Comparison of ENCODE assay signal across 21 cellular contexts in the genomic region with DNA sequence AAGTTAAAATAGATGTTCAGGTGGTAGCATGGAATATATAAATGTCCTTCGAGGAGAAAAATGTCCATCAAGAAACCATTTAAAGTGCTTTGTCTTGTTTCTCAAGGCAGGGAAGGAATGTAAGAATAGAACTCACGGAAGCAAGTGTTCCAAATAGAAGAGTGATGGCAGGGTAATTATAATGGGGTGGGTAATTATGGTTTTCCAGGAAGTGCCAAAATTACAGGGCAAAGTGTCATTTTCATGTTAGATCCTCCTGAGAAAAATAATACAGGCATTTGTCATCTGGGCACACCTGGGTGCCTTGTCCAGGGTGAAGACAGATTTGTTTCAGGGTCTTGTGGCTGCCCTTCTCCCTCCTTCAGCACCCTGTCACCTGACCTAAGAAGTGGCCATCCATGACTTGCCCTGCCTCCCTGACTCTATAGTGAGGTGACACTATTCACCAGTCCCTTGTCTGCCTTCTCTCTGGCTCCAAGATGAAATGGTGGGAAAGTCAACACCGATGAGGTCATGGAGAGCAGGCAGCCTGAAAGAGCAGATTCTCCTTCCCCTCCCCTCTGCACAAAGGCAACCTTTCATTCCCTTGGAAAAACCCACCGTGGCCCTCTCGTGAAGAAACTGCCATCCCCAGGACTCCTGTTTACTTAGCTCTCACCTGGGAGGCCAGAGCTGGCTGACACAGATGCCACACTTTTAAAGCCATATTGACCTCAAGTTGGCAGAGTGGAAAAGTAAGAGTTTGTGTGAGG. TPM values are rescaled to one million over a fixed set of nuclear protein-coding genes. Genes with fewer than 3 reads are reported as not detected.
A peak's percentile ranks its signal among the peaks of the same experiment; 100 is the strongest.
DNase-seq lines count a peak whose midpoint lies in the region; FAIRE-seq and TF ChIP-seq lines count a peak whose summit lies in the region.
"Had no signal": no experiment of that assay in that cellular context is flagged by ENCODE, and none has a peak within 500 bp of the region (broad histone marks: within the 10 kb centered on the region; RNA-seq: fewer than 3 reads in every experiment).

No MANE protein-coding gene starts in this region.

- no peak overlapping the region for H2BK5ac ChIP-seq in H1 (ENCODE audit: low read depth, low read length)

- H3K27me3 ChIP-seq in H1 (replicated peaks in 1 of 4; ENCODE audit: control insufficient read depth in 3 of 4, extremely low read depth in 1 of 4, insufficient read depth in 3 of 4, low read length in 3 of 4) (no peaks in the 10 kb centered on the region), osteoblast (ENCODE audit: insufficient read depth, low read length) (no peaks in the 10 kb centered on the region)
- H3K27me3 ChIP-seq: SJSA1 had no signal

- H3K27ac Mint-ChIP-seq in progenitor cell of endocrine pancreas = peak overlapping the region; percentile 97
- H3K27ac Mint-ChIP-seq: activated naive CD4-positive, alpha-beta T cell treated with anti-CD3 and anti-CD28 coated beads, Interleukin-2, amount 10 ng/mL, durations not matched to agents 7 days and 5 days; CD8-positive, alpha-beta T cell; stimulated activated naive B cell treated with anti-CD40 and anti-IgM and Interleukin-4, amounts not matched to agents 10 μg/mL and 1 μg/mL and 100 μg/mL, for 72 hours had no signal

- H2BK12ac ChIP-seq in H1 (ENCODE audit: low read depth, low read length) = 0 out of 2 replicates have a peak overlapping the region, but pooled peaks have one; percentile 6

- no peak for FAIRE-seq in H1 (lab: Jason Lieb, UNC)
- FAIRE-seq: urothelium cell line had no signal

- POLR2A ChIA-PET in H1 (lab: Charles Lee; ENCODE audit: partially characterized antibody) = interaction anchor here (0.7 to 1.1 kb wide), 2 partner anchors 11 to 12 kb away, joined by 3 to 5 read pairs; no protein-coding TSS in a partner anchor

- DNase-seq in NCI-H2107 treated with DMSO at 0.1 percent for 48 hours (lab: John Stamatoyannopoulos, UW; ENCODE audit: unreplicated experiment) = peak; percentile 35
- no peak for DNase-seq in NCI-H2107 (lab: John Stamatoyannopoulos, UW)
- peak; percentile 69 for DNase-seq in NCI-H2196 treated with DMSO at 0.1 percent for 48 hours (lab: John Stamatoyannopoulos, UW; ENCODE audit: unreplicated experiment)
- DNase-seq in H1 (ENCODE audit: low read depth in 1 of 2, low spot score in 2 of 2) = no peak
- DNase-seq in progenitor cell of endocrine pancreas (ENCODE audit: low spot score, unreplicated experiment) = peak; percentile 26
- DNase-seq in osteoblast (ENCODE audit: insufficient read length, low spot score, missing footprints) = no peak
- no peak for DNase-seq in SK-N-DZ (ENCODE audit: low spot score)
- DNase-seq in T-helper 2 cell = no peak
- DNase-seq: ACHN; activated CD4-positive, alpha-beta T cell treated with anti-CD3 and anti-CD28 coated beads for 4 hours; activated naive CD4-positive, alpha-beta T cell treated with anti-CD3 and anti-CD28 coated beads, Interleukin-2, amount 10 ng/mL, durations not matched to agents 7 days and 5 days; CD8-positive, alpha-beta T cell; erythroblast; GF-D8; Karpas-422; NCI-H1436; stimulated activated naive B cell treated with anti-CD40 and anti-IgM and Interleukin-4, amounts not matched to agents 10 μg/mL and 1 μg/mL and 100 μg/mL, for 72 hours; T1000 had no signal

- H3K79me1 ChIP-seq in H1 (ENCODE audit: low read depth, low read length) = no peaks in the 10 kb centered on the region

- H3K9ac ChIP-seq in H1 (replicated peaks in 1 of 4; ENCODE audit: extremely low read depth in 1 of 4, low read depth in 3 of 4, low read length in 3 of 4) = no peak overlapping the region; a peak in 1 of 7 replicates
- H3K9ac ChIP-seq: parathyroid adenoma had no signal

- H2AFZ ChIP-seq in H1 (ENCODE audit: low read length) (peak overlapping the region; percentile 95), osteoblast (ENCODE audit: low read length) (no peak overlapping the region)
- H2AFZ ChIP-seq: parathyroid adenoma had no signal

- 76% methylated on average over 5 of the region's 5 CpGs; no CpG with 5 or more reads in 1 of the 2 experiments for WGBS in H1 (ENCODE audit: extremely low coverage in 1 of 2, insufficient coverage in 1 of 2, insufficient read length in 1 of 2, insufficient replicate concordance in 2 of 2, low coverage in 1 of 2, low lambda C conversion rate in 2 of 2, missing lambda C conversion rate in 1 of 2), 2 experiments

- H3K9me3 Mint-ChIP-seq in progenitor cell of endocrine pancreas (ENCODE audit: low read depth) = peaks cover 2% of the 10 kb centered on the region
- H3K9me3 Mint-ChIP-seq: activated naive CD4-positive, alpha-beta T cell treated with anti-CD3 and anti-CD28 coated beads, Interleukin-2, amount 10 ng/mL, durations not matched to agents 7 days and 5 days; stimulated activated naive B cell treated with anti-CD40 and anti-IgM and Interleukin-4, amounts not matched to agents 10 μg/mL and 1 μg/mL and 100 μg/mL, for 72 hours had no signal

- peak overlapping the region; percentile 43; the same call in 1 of the 2 replicates for H4K8ac ChIP-seq in H1 (ENCODE audit: extremely low read depth, insufficient read depth, low read length)

- no peak overlapping the region for H2BK15ac ChIP-seq in H1 (ENCODE audit: low read length)

- TF ChIP-seq CTCF in H1 (IDR thresholded peaks at IDR 0.05; ENCODE audit: control extremely low read depth in 1 of 3, insufficient read depth in 1 of 3, low read depth in 1 of 3, low read length in 3 of 3) (no peak), progenitor cell of endocrine pancreas (IDR thresholded peaks at IDR 0.05; ENCODE audit: unreplicated experiment) (no peak), osteoblast (IDR thresholded peaks at IDR 0.05; ENCODE audit: extremely low read depth, low read depth, low read length) (no peak)

- H3K4me1 ChIP-seq in H1 (replicated peaks in 1 of 4; ENCODE audit: control insufficient read depth in 3 of 4, insufficient read depth in 4 of 4, low read length in 3 of 4) (peaks cover 0 to 7% (median 5%) of the 10 kb centered on the region in 4 experiments; a peak in 4 of 7 replicates), osteoblast (ENCODE audit: insufficient read depth, low read length) (no peaks in the 10 kb centered on the region)
- H3K4me1 ChIP-seq: parathyroid adenoma, SJSA1 had no signal

- no peaks in the 10 kb centered on the region for H3K79me2 ChIP-seq in H1 (ENCODE audit: control insufficient read depth in 1 of 2, insufficient read depth in 2 of 2, low read length in 2 of 2)
- H3K79me2 ChIP-seq in osteoblast (ENCODE audit: insufficient read depth, low read length) = no peaks in the 10 kb centered on the region
- H3K79me2 ChIP-seq: parathyroid adenoma had no signal

- no peak overlapping the region for H3K4ac ChIP-seq in H1 (replicated peaks; ENCODE audit: insufficient read length, low read depth, low read length)

- no peaks in the 10 kb centered on the region for H3K27me3 Mint-ChIP-seq in progenitor cell of endocrine pancreas

- H4K91ac ChIP-seq in H1 (replicated peaks; ENCODE audit: insufficient read length, low read length) = peak overlapping the region; percentile 60

- no peak overlapping the region for H3K27ac ChIP-seq in H1 (ENCODE audit: low read depth, low read length)
- no peak overlapping the region for H3K27ac ChIP-seq in osteoblast (ENCODE audit: low read depth, low read length)
- H3K27ac ChIP-seq: parathyroid adenoma, SJSA1 had no signal

- H2AK5ac ChIP-seq in H1 (ENCODE audit: low read depth, low read length) = no peak overlapping the region

- H3K4me3 Mint-ChIP-seq in progenitor cell of endocrine pancreas (ENCODE audit: low read depth) = no peak overlapping the region
- H3K4me3 Mint-ChIP-seq: activated naive CD4-positive, alpha-beta T cell treated with anti-CD3 and anti-CD28 coated beads, Interleukin-2, amount 10 ng/mL, durations not matched to agents 7 days and 5 days; CD8-positive, alpha-beta T cell; stimulated activated naive B cell treated with anti-CD40 and anti-IgM and Interleukin-4, amounts not matched to agents 10 μg/mL and 1 μg/mL and 100 μg/mL, for 72 hours had no signal

- no peak overlapping the region for H3K4me3 ChIP-seq in H1 (ENCODE audit: extremely low read depth in 1 of 4, insufficient read depth in 2 of 4, low read depth in 3 of 4, low read length in 4 of 4)
- no peak overlapping the region for H3K4me3 ChIP-seq in osteoblast (ENCODE audit: insufficient read depth, low read length)
- H3K4me3 ChIP-seq: SJSA1 had no signal

- no peak for TF ChIP-seq EP300 in H1 (IDR thresholded peaks at IDR 0.05; ENCODE audit: borderline replicate concordance in 1 of 2, low read depth in 2 of 2, low read length in 2 of 2)

- H2BK20ac ChIP-seq in H1 (ENCODE audit: low read length) = no peak overlapping the region

- H3K14ac ChIP-seq in H1 (ENCODE audit: insufficient read length) = no peak overlapping the region

- no peak for TF ChIP-seq POLR2A in H1 (IDR thresholded peaks at IDR 0.05; ENCODE audit: control extremely low read depth in 1 of 2, low read depth in 2 of 2, low read length in 2 of 2)

- TF ChIP-seq RAD21 in H1 (IDR thresholded peaks at IDR 0.05 in 1 of 2, conservative IDR thresholded peaks at IDR 0.05 in 1 of 2; ENCODE audit: low read depth in 2 of 2, low read length in 2 of 2) = no peak

- H3K4me2 ChIP-seq in H1 (ENCODE audit: insufficient read depth in 1 of 2, low read depth in 2 of 2, low read length in 2 of 2) = no peak overlapping the region; a peak in 1 of 4 replicates
- H3K4me2 ChIP-seq in osteoblast (ENCODE audit: insufficient read depth, low read length) = no peak overlapping the region

- H3K23ac ChIP-seq in H1 (ENCODE audit: insufficient read length) = no peak overlapping the region

- no peaks in the 10 kb centered on the region for H3K23me2 ChIP-seq in H1 (ENCODE audit: low read depth, low read length)

- CTCF ChIA-PET in H1 (lab: Charles Lee; ENCODE audit: partially characterized antibody) = interaction anchor here (0.9 to 2.5 kb wide), 6 partner anchors 13 to 111 kb away, joined by 3 to 9 read pairs (median 4); no protein-coding TSS in a partner anchor

- H3K18ac ChIP-seq in H1 (ENCODE audit: extremely low read depth, low read length) = no peak overlapping the region; the same call in 1 of the 2 replicates

- H3K36me3 ChIP-seq in H1 (ENCODE audit: control insufficient read depth in 2 of 4, insufficient read depth in 4 of 4, low read length in 3 of 4) = no peaks in the 10 kb centered on the region
- H3K36me3 ChIP-seq in osteoblast (ENCODE audit: insufficient read depth, low read length) = no peaks in the 10 kb centered on the region
- H3K36me3 ChIP-seq: SJSA1 had no signal

- H4K20me1 ChIP-seq in H1 (replicated peaks in 1 of 2; ENCODE audit: control insufficient read depth in 1 of 2, insufficient read depth in 2 of 2, low read length in 2 of 2) = no peaks in the 10 kb centered on the region
- no peaks in the 10 kb centered on the region for H4K20me1 ChIP-seq in osteoblast (ENCODE audit: insufficient read depth, low read length)

- peaks cover 17% of the 10 kb centered on the region for H3K4me1 Mint-ChIP-seq in progenitor cell of endocrine pancreas (ENCODE audit: low read depth)
- H3K4me1 Mint-ChIP-seq: activated naive CD4-positive, alpha-beta T cell treated with anti-CD3 and anti-CD28 coated beads, Interleukin-2, amount 10 ng/mL, durations not matched to agents 7 days and 5 days; stimulated activated naive B cell treated with anti-CD40 and anti-IgM and Interleukin-4, amounts not matched to agents 10 μg/mL and 1 μg/mL and 100 μg/mL, for 72 hours had no signal

- no peak overlapping the region for H3K56ac ChIP-seq in H1 (replicated peaks; ENCODE audit: insufficient read length, low read depth, low read length)

- H3K9me3 ChIP-seq in H1 (ENCODE audit: insufficient read depth in 2 of 2, low read depth in 1 of 2, low read length in 1 of 2) (no peaks in the 10 kb centered on the region), osteoblast (ENCODE audit: low read depth, low read length) (no peaks in the 10 kb centered on the region)
- H3K9me3 ChIP-seq: SJSA1 had no signal

- no peak overlapping the region for H2BK120ac ChIP-seq in H1 (replicated peaks; ENCODE audit: low read depth, low read length)

- no peak overlapping the region for H4K5ac ChIP-seq in H1 (ENCODE audit: insufficient read length, low read depth, low read length)

- no peaks in the 10 kb centered on the region for H3K36me3 Mint-ChIP-seq in progenitor cell of endocrine pancreas (ENCODE audit: insufficient read depth)
- H3K36me3 Mint-ChIP-seq: activated naive CD4-positive, alpha-beta T cell treated with anti-CD3 and anti-CD28 coated beads, Interleukin-2, amount 10 ng/mL, durations not matched to agents 7 days and 5 days; CD8-positive, alpha-beta T cell; stimulated activated naive B cell treated with anti-CD40 and anti-IgM and Interleukin-4, amounts not matched to agents 10 μg/mL and 1 μg/mL and 100 μg/mL, for 72 hours had no signal

RNA-seq across cellular contexts. Expression of a gene that starts 45.1 kb away (rescaled TPM):
- 60.3 and 63.7 TPM in 2 replicates for total RNA-seq in H1 (2021; fragmentation: NEBNext Ultra II Directional; extraction: Animal tissue kit (Norgen Biotek cat#: 25700))
- polyA plus RNA-seq in H1 (2011; rRNA removed) = 19.0 and 33.5 TPM in 2 replicates
- polyA plus RNA-seq in H1 (2011; cell fraction: cytosol; rRNA removed) = 31.5 TPM
- 61.9 TPM for polyA plus RNA-seq in H1 (2011; cell fraction: nucleus; rRNA removed)
- 19.2 to 24.1 TPM (median 20.7 TPM) in 4 replicates for polyA plus RNA-seq in H1 (2012, experiment 1 of 2)
- 17.1 TPM for polyA plus RNA-seq in H1 (2012, experiment 2 of 2)
- 18.6 TPM for polyA plus RNA-seq in H1 (2013, experiment 1 of 2)
- 17.2 TPM for polyA plus RNA-seq in H1 (2013, experiment 2 of 2)
- polyA minus RNA-seq in H1 (2011; rRNA and poly(A)+ RNA removed) = 34.9 and 37.0 TPM in 2 replicates
- 31.9 TPM for polyA minus RNA-seq in H1 (2011; cell fraction: cytosol; rRNA and poly(A)+ RNA removed)
- 103 TPM for polyA minus RNA-seq in H1 (2011; cell fraction: nucleus; rRNA and poly(A)+ RNA removed)
- total RNA-seq in progenitor cell of endocrine pancreas = 93.2 and 94.4 TPM in 2 replicates
- total RNA-seq in osteoblast = 205 and 300 TPM in 2 replicates
- 14.6 and 23.0 TPM in 2 replicates for polyA plus RNA-seq in SK-N-DZ (2014; cell fraction: cytosol; rRNA removed)
- 13.4 and 17.3 TPM in 2 replicates for polyA plus RNA-seq in SK-N-DZ (2014; cell fraction: nucleus; rRNA removed)
- total RNA-seq: CD8-positive, alpha-beta T cell had no signal

Comparison
In these comparisons a context has a peak if more than half of its experiments do, and no peak if none do; other contexts are left out.
1. DNase-seq: peak in NCI-H2107 treated with DMSO at 0.1 percent for 48 hours (single experiment), NCI-H2196 treated with DMSO at 0.1 percent for 48 hours (single experiment) and progenitor cell of endocrine pancreas (single experiment); none in NCI-H2107 (single experiment), H1 (0 of 2), osteoblast (single experiment), SK-N-DZ (single experiment) and T-helper 2 cell (0 of 5).